Comparison of ENCODE assay signal across 13 cellular contexts in genomic region chr15:65067334-65067644, GRCh38. TPM values are rescaled to one million over a fixed set of nuclear protein-coding genes. Genes with fewer than 3 reads are reported as not detected.
A peak's percentile ranks its signal among the peaks of the same experiment; 100 is the strongest.
DNase-seq lines count a peak whose midpoint lies in the region; TF ChIP-seq lines count a peak whose summit lies in the region.
"Had no signal": no experiment of that assay in that cellular context is flagged by ENCODE, and none has a peak within 500 bp of the region (broad histone marks: within the 10 kb centered on the region; RNA-seq: fewer than 3 reads in every experiment).

No MANE protein-coding gene starts in this region.

- no peak for DNase-seq in activated naive CD4-positive, alpha-beta T cell treated with anti-CD3 and anti-CD28 coated beads for 36 hours
- DNase-seq in activated naive CD4-positive, alpha-beta T cell treated with Interleukin-2 at 50 U/mL for 16 hours: no peak
- DNase-seq in endothelial cell (ENCODE audit: low spot score) (no peak), tibial artery (no peak), SKM-1 (lab: John Stamatoyannopoulos, UW; ENCODE audit: unreplicated experiment) (no peak), GM19238 (ENCODE audit: insufficient read length, low spot score) (no peak), OCI-LY7 (ENCODE audit: low spot score) (no peak)
- DNase-seq: erythroblast, NCI-H774 had no signal

- H3K4me1 Mint-ChIP-seq in activated naive CD4-positive, alpha-beta T cell treated with anti-CD3 and anti-CD28 coated beads for 36 hours (ENCODE audit: low read depth): peaks cover 9% of the 10 kb centered on the region
- peaks cover 2% of the 10 kb centered on the region for H3K4me1 Mint-ChIP-seq in endothelial cell (ENCODE audit: unreplicated experiment)

- intact Hi-C loops in activated naive CD4-positive, alpha-beta T cell treated with anti-CD3 and anti-CD28 coated beads for 36 hours (cut with micrococcal nuclease): no loop called here
- intact Hi-C loops in tibial artery (cut with DNase I; ENCODE audit: low total_unique reads) (no loop called here), OCI-LY7 (cut with micrococcal nuclease; ENCODE audit: unreplicated experiment) (no loop called here)

- no peaks in the 10 kb centered on the region for H3K9me3 Mint-ChIP-seq in activated naive CD4-positive, alpha-beta T cell treated with anti-CD3 and anti-CD28 coated beads for 36 hours
- H3K9me3 Mint-ChIP-seq in endothelial cell (ENCODE audit: unreplicated experiment): no peaks in the 10 kb centered on the region
- H3K9me3 Mint-ChIP-seq: activated T-helper 2 cell treated with anti-CD3 and anti-CD28 coated beads, Interferon-gamma antibody, Interleukin-2, Interleukin-4, amounts not matched to agents 10 μg/mL and 5 μg/mL and 100 μg/mL, durations not matched to agents 14 hours and 24 hours and 36 hours had no signal

- no peak overlapping the region for H3K4me3 ChIP-seq in mucosa of stomach (ENCODE audit: low read length)
- H3K4me3 ChIP-seq in tibial artery: peak overlapping the region; percentile 73 to 74
- no peak overlapping the region for H3K4me3 ChIP-seq in OCI-LY7 (ENCODE audit: low read depth, low read length, poor library complexity, severe bottlenecking)

- CTCF ChIA-PET in activated naive CD4-positive, alpha-beta T cell treated with anti-CD3 and anti-CD28 coated beads for 36 hours (lab: Charles Lee): interaction anchor here (0.9 to 1.2 kb wide), 2 partner anchors 9 to 11 kb away, joined by 3 to 4 read pairs; no protein-coding TSS in a partner anchor
- CTCF ChIA-PET in OCI-LY7 (lab: Charles Lee; ENCODE audit: unreplicated experiment): no interaction called here

- no peak for TF ChIP-seq CTCF in endothelial cell (IDR thresholded peaks at IDR 0.05; ENCODE audit: unreplicated experiment)
- no peak for TF ChIP-seq CTCF in tibial artery (IDR thresholded peaks at IDR 0.05)
- no peak for TF ChIP-seq CTCF in OCI-LY7 (conservative IDR thresholded peaks at IDR 0.05; ENCODE audit: low read length)

- no peaks in the 10 kb centered on the region for H3K79me2 ChIP-seq in OCI-LY7 (ENCODE audit: insufficient read depth, low read depth, low read length)

- H2AFZ ChIP-seq in OCI-LY7 (ENCODE audit: low read length): no peak overlapping the region

- no peaks in the 10 kb centered on the region for H4K20me1 ChIP-seq in OCI-LY7 (ENCODE audit: insufficient read depth, low read length)

- H3K27ac ChIP-seq in tibial artery: peak overlapping the region; percentile 95 to 99
- no peak overlapping the region for H3K27ac ChIP-seq in OCI-LY7 (ENCODE audit: low read depth, low read length, poor library complexity, severe bottlenecking)
- H3K27ac ChIP-seq: KMS-11 had no signal

- H3K4me1 ChIP-seq in mucosa of stomach (ENCODE audit: control insufficient read depth, insufficient read depth, low read length): peaks cover 13% of the 10 kb centered on the region
- H3K4me1 ChIP-seq in tibial artery: peaks cover 0 to 74% (median 66%) of the 10 kb centered on the region in 4 donors
- peaks cover 5% of the 10 kb centered on the region for H3K4me1 ChIP-seq in OCI-LY7 (ENCODE audit: insufficient read depth, low read length, poor library complexity, severe bottlenecking)

- no TSS peak for BruUV-seq in OCI-LY7 (replicated peaks; lab: Mats Ljungman, UMichigan)

- POLR2A ChIA-PET in OCI-LY7 (lab: Charles Lee): no interaction called here

- no peaks in the 10 kb centered on the region for H3K9me2 ChIP-seq in OCI-LY7 (ENCODE audit: insufficient read depth, low read length)

- H3K4me2 ChIP-seq in OCI-LY7 (ENCODE audit: low read length): no peak overlapping the region
- H3K4me2 ChIP-seq: KMS-11 had no signal

- peak overlapping the region; percentile 49 for H3K9ac ChIP-seq in mucosa of stomach (ENCODE audit: low read length)
- H3K9ac ChIP-seq: KMS-11 had no signal

- H3K27ac Mint-ChIP-seq in activated naive CD4-positive, alpha-beta T cell treated with anti-CD3 and anti-CD28 coated beads for 36 hours: no peak overlapping the region
- no peak overlapping the region for H3K27ac Mint-ChIP-seq in endothelial cell (ENCODE audit: unreplicated experiment)
- H3K27ac Mint-ChIP-seq: activated T-helper 2 cell treated with anti-CD3 and anti-CD28 coated beads, Interferon-gamma antibody, Interleukin-2, Interleukin-4, amounts not matched to agents 10 μg/mL and 5 μg/mL and 100 μg/mL, durations not matched to agents 14 hours and 24 hours and 36 hours had no signal

- no peaks in the 10 kb centered on the region for H3K36me3 ChIP-seq in mucosa of stomach (ENCODE audit: control insufficient read depth, insufficient read depth, low read length)
- peaks cover 8 to 16% (median 15%) of the 10 kb centered on the region in 3 donors for H3K36me3 ChIP-seq in tibial artery
- H3K36me3 ChIP-seq in OCI-LY7 (ENCODE audit: insufficient read depth, low read length): no peaks in the 10 kb centered on the region

- H3K4me3 Mint-ChIP-seq in activated naive CD4-positive, alpha-beta T cell treated with anti-CD3 and anti-CD28 coated beads for 36 hours: peak overlapping the region; percentile 30
- H3K4me3 Mint-ChIP-seq in endothelial cell (ENCODE audit: unreplicated experiment): peak overlapping the region; percentile 77

- H3K9me3 ChIP-seq in mucosa of stomach (ENCODE audit: control insufficient read depth, low read length): no peaks in the 10 kb centered on the region
- no peaks in the 10 kb centered on the region for H3K9me3 ChIP-seq in tibial artery
- no peaks in the 10 kb centered on the region for H3K9me3 ChIP-seq in OCI-LY7 (ENCODE audit: low read length)

- H3K27me3 ChIP-seq in mucosa of stomach (ENCODE audit: control insufficient read depth, insufficient read depth, low read length): peaks cover 24% of the 10 kb centered on the region
- no peaks in the 10 kb centered on the region for H3K27me3 ChIP-seq in tibial artery

- H3K36me3 Mint-ChIP-seq in activated naive CD4-positive, alpha-beta T cell treated with anti-CD3 and anti-CD28 coated beads for 36 hours (ENCODE audit: low read depth): no peaks in the 10 kb centered on the region
- no peaks in the 10 kb centered on the region for H3K36me3 Mint-ChIP-seq in endothelial cell (ENCODE audit: low read depth, unreplicated experiment)

- H3K27me3 Mint-ChIP-seq in activated naive CD4-positive, alpha-beta T cell treated with anti-CD3 and anti-CD28 coated beads for 36 hours (ENCODE audit: low read depth): peaks cover 26% of the 10 kb centered on the region
- H3K27me3 Mint-ChIP-seq in endothelial cell (ENCODE audit: unreplicated experiment): peaks cover 6% of the 10 kb centered on the region

RNA-seq across cellular contexts. Expression of gene RASL12, which starts 0.5 kb away (rescaled TPM):
- total RNA-seq in activated naive CD4-positive, alpha-beta T cell treated with anti-CD3 and anti-CD28 coated beads for 36 hours: not detected
- total RNA-seq in endothelial cell (ENCODE audit: unreplicated experiment): 0.69 TPM
- not detected in 2 replicates for total RNA-seq in OCI-LY7 (2014; rRNA removed; shearing (Covaris generic))
- not detected in 2 replicates for total RNA-seq in OCI-LY7 (2022)
- total RNA-seq: A172; activated T-helper 2 cell treated with anti-CD3 and anti-CD28 coated beads, Interferon-gamma antibody, Interleukin-2, Interleukin-4, amounts not matched to agents 10 μg/mL and 5 μg/mL and 100 μg/mL, durations not matched to agents 14 hours and 24 hours and 36 hours had no signal

RNA-seq across cellular contexts. Expression of gene KBTBD13, which starts 9.3 kb away (rescaled TPM):
- total RNA-seq in activated naive CD4-positive, alpha-beta T cell treated with anti-CD3 and anti-CD28 coated beads for 36 hours: not detected
- total RNA-seq in endothelial cell (ENCODE audit: unreplicated experiment) (not detected), OCI-LY7 (2022) (not detected in 2 replicates)
- total RNA-seq in OCI-LY7 (2014; rRNA removed; shearing (Covaris generic)): not detected in 2 replicates
- total RNA-seq: A172; activated T-helper 2 cell treated with anti-CD3 and anti-CD28 coated beads, Interferon-gamma antibody, Interleukin-2, Interleukin-4, amounts not matched to agents 10 μg/mL and 5 μg/mL and 100 μg/mL, durations not matched to agents 14 hours and 24 hours and 36 hours had no signal

RNA-seq across cellular contexts. Expression of gene SLC51B, which starts 22.1 kb away (rescaled TPM):
- total RNA-seq in activated naive CD4-positive, alpha-beta T cell treated with anti-CD3 and anti-CD28 coated beads for 36 hours: not detected
- total RNA-seq in endothelial cell (ENCODE audit: unreplicated experiment): not detected
- total RNA-seq in OCI-LY7 (2014; rRNA removed; shearing (Covaris generic)): not detected in 2 replicates
- not detected in 2 replicates for total RNA-seq in OCI-LY7 (2022)
- total RNA-seq: A172; activated T-helper 2 cell treated with anti-CD3 and anti-CD28 coated beads, Interferon-gamma antibody, Interleukin-2, Interleukin-4, amounts not matched to agents 10 μg/mL and 5 μg/mL and 100 μg/mL, durations not matched to agents 14 hours and 24 hours and 36 hours had no signal

RNA-seq across cellular contexts. Expression of gene MTFMT, which starts 37.9 kb away (rescaled TPM):
- total RNA-seq in activated naive CD4-positive, alpha-beta T cell treated with anti-CD3 and anti-CD28 coated beads for 36 hours: 10 to 100 TPM; 15.1 to 17.1 TPM
- total RNA-seq in endothelial cell (ENCODE audit: unreplicated experiment) (10.6 TPM), OCI-LY7 (2022) (19.0 and 19.1 TPM in 2 replicates)
- 9.1 and 9.7 TPM in 2 replicates for total RNA-seq in OCI-LY7 (2014; rRNA removed; shearing (Covaris generic))

RNA-seq across cellular contexts. Expression of gene UBAP1L, which starts 47.7 kb away (rescaled TPM):
- 1 to 10 TPM; 1.6 to 1.9 TPM for total RNA-seq in activated naive CD4-positive, alpha-beta T cell treated with anti-CD3 and anti-CD28 coated beads for 36 hours
- 1.8 TPM for total RNA-seq in endothelial cell (ENCODE audit: unreplicated experiment)
- 5.7 and 7.4 TPM in 2 replicates for total RNA-seq in OCI-LY7 (2014; rRNA removed; shearing (Covaris generic))
- total RNA-seq in OCI-LY7 (2022): 8.3 and 8.7 TPM in 2 replicates

Comparison
In these comparisons a context has a peak if more than half of its experiments do, and no peak if none do; other contexts are left out.
1. H3K4me3 ChIP-seq: peak in tibial artery (2 of 2); none in mucosa of stomach (single experiment) and OCI-LY7 (single experiment).